1 cellular context compared by ENCODE assay signal in the genomic region with DNA sequence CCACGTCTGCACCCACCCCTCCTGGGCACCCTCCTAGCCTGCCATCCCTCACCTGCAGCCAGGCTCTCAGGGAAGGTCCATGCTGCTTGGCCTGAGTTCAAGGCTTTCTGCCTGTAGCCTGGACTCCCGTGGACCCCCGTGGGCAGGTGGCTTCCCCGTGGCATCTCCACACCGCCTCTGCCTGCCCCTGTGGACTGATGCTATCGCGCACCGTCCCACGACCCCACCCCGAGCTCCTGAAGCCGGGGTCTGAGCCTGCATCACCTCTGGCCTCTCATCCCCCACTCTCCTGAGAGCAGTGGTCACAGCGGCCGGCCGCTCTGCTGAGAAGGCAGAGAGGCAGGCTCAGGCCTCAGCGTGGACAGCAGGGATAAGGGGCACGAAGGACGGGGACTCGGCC.
TF ChIP-seq lines count a peak whose summit lies in the region.

No MANE protein-coding gene starts in this region.

TF ChIP-seq in K562, 482 proteins besides CTCF, POLR2A, EP300 and RAD21:
- TF ChIP-seq POLR2G (IDR thresholded peaks at IDR 0.05; ENCODE audit: low read depth, low read length) (peak; percentile 42), ZNF583 (CRISPR knock-in tag; IDR thresholded peaks at IDR 0.05) (no peak)
